ENCODE assay signal across 11 cellular contexts in genomic region chr5:113020461-113021273, GRCh38. TPM values are rescaled to one million over a fixed set of nuclear protein-coding genes. Genes with fewer than 3 reads are reported as not detected.
DNase-seq lines count a peak whose midpoint lies in the region; ATAC-seq, FAIRE-seq and TF ChIP-seq lines count a peak whose summit lies in the region.
"Had no signal": no experiment of that assay in that cellular context is flagged by ENCODE, and none has a peak within 500 bp of the region (broad histone marks: within the 10 kb centered on the region; RNA-seq: fewer than 3 reads in every experiment).

No MANE protein-coding gene starts in this region.

- no peak for TF ChIP-seq POLR2A in GM12892 (IDR thresholded peaks at IDR 0.05; ENCODE audit: low read depth, low read length)
- TF ChIP-seq POLR2A in thyroid gland (IDR thresholded peaks at IDR 0.05): no peak

- H3K27ac ChIP-seq in VCaP: peak overlapping the region; percentile 50; the same call in 1 of the 2 replicates
- H3K27ac ChIP-seq in thyroid gland: no peak overlapping the region

- no peaks in the 10 kb centered on the region for H3K27me3 ChIP-seq in thyroid gland

- no peaks in the 10 kb centered on the region for H3K36me3 ChIP-seq in thyroid gland

- no peaks in the 10 kb centered on the region for H3K9me3 ChIP-seq in thyroid gland

- intact Hi-C loops in thyroid gland (cut with DNase I): no loop called here

- no peaks in the 10 kb centered on the region for H3K4me1 ChIP-seq in thyroid gland

- peak; percentile 38 for FAIRE-seq in GM12892 (lab: Jason Lieb, UNC)

- WGBS in thyroid gland, 2 donors: 96 to 97% methylated on average over 11 of the region's 11 CpGs

- H3K4me3 ChIP-seq in AG10803 (ENCODE audit: low read length) (no peak overlapping the region), fibroblast of villous mesenchyme (ENCODE audit: low read depth, low read length) (no peak overlapping the region), thyroid gland (replicated peaks in 1 of 3) (no peak overlapping the region)

- no peak for ATAC-seq in HG03439 (IDR thresholded peaks at IDR 0.05; ENCODE audit: unreplicated experiment)
- no peak for ATAC-seq in HG03045 (IDR thresholded peaks at IDR 0.05; ENCODE audit: unreplicated experiment)
- ATAC-seq: right cardiac atrium had no signal

- DNase-seq in AG10803 (ENCODE audit: low read depth): peak; percentile 58
- DNase-seq in GM12892 (ENCODE audit: insufficient read length): no peak
- peak; percentile 68 for DNase-seq in fibroblast of villous mesenchyme (ENCODE audit: low read depth)
- DNase-seq in thyroid gland: no peak
- DNase-seq in NCI-H1436 (lab: John Stamatoyannopoulos, UW): no peak
- DNase-seq: activated CD8-positive, alpha-beta memory T cell treated with anti-CD3 and anti-CD28 coated beads for 24 hours; NCI-H1092; right cardiac atrium had no signal

- TF ChIP-seq CTCF in AG10803 (conservative IDR thresholded peaks at IDR 0.05; ENCODE audit: low read length) (no peak), VCaP (conservative IDR thresholded peaks at IDR 0.05) (no peak), fibroblast of villous mesenchyme (IDR thresholded peaks at IDR 0.05; ENCODE audit: insufficient read depth, low read depth, low read length) (no peak), thyroid gland (IDR thresholded peaks at IDR 0.05) (no peak)

RNA-seq across cellular contexts. Expression of gene DCP2, which starts 44.1 kb away (rescaled TPM):
- 29.5 TPM for polyA plus RNA-seq in GM12892 (2012; ENCODE audit: missing spikeins)
- total RNA-seq in fibroblast of villous mesenchyme (19.6 and 35.4 TPM in 2 replicates), thyroid gland (10 to 100 TPM; 26.2 to 34.5 (median 27.5) TPM)

Comparison
In these comparisons a context has a peak if more than half of its experiments do, and no peak if none do; other contexts are left out.
1. DNase-seq: peak in AG10803 (single experiment) and fibroblast of villous mesenchyme (single experiment); none in GM12892 (single experiment), thyroid gland (0 of 2) and NCI-H1436 (single experiment).